ENCODE assay signal across 19 cellular contexts in genomic region chr3:23242106-23242505, GRCh38.
"Had no signal": no experiment of that assay in that cellular context is flagged by ENCODE, and none has a peak within 500 bp of the region (broad histone marks: within the 10 kb centered on the region; RNA-seq: fewer than 3 reads in every experiment).

No MANE protein-coding gene starts in this region.

- H3K36me3 Mint-ChIP-seq: brain, natural killer cell, type B pancreatic cell had no signal

- H3K9me3 Mint-ChIP-seq: activated CD4-positive, alpha-beta T cell treated with anti-CD3 and anti-CD28 coated beads, Interleukin-2, amount 10 ng/mL, durations not matched to agents 24 days and 14 days; activated CD8-positive, alpha-beta T cell treated with anti-CD3 and anti-CD28 coated beads for 36 hours; activated naive CD4-positive, alpha-beta T cell treated with anti-CD3 and anti-CD28 coated beads for 36 hours; brain; natural killer cell; stimulated activated naive CD8-positive, alpha-beta T cell treated with anti-CD3 and anti-CD28 coated beads, Interleukin-15, Interleukin-2, amounts not matched to agents 100 ng/mL and 50 ng/mL, for 24 hours; type B pancreatic cell had no signal

- H3K27ac Mint-ChIP-seq: activated CD4-positive, alpha-beta T cell treated with anti-CD3 and anti-CD28 coated beads, Interleukin-2, amount 10 ng/mL, durations not matched to agents 24 days and 14 days; activated CD8-positive, alpha-beta T cell treated with anti-CD3 and anti-CD28 coated beads for 36 hours; activated naive CD4-positive, alpha-beta T cell treated with anti-CD3 and anti-CD28 coated beads for 36 hours; brain; natural killer cell; stimulated activated naive CD8-positive, alpha-beta T cell treated with anti-CD3 and anti-CD28 coated beads, Interleukin-15, Interleukin-2, amounts not matched to agents 100 ng/mL and 50 ng/mL, for 24 hours; T-helper 17 cell; type B pancreatic cell had no signal

- H3K4me1 Mint-ChIP-seq: activated CD4-positive, alpha-beta T cell treated with anti-CD3 and anti-CD28 coated beads, Interleukin-2, amount 10 ng/mL, durations not matched to agents 24 days and 14 days; natural killer cell; T-helper 17 cell had no signal

- DNase-seq: activated CD4-positive, alpha-beta T cell treated with anti-CD3 and anti-CD28 coated beads, Interleukin-2, amount 10 ng/mL, durations not matched to agents 24 days and 14 days; activated CD8-positive, alpha-beta T cell treated with anti-CD3 and anti-CD28 coated beads for 36 hours; activated naive CD4-positive, alpha-beta T cell treated with anti-CD3 and anti-CD28 coated beads for 36 hours; activated T-cell treated with anti-CD3 and anti-CD28 coated beads, Interleukin-2, amount 50 U/mL, for 1 hour; cerebellar nuclear complex; effector CD8-positive, alpha-beta T cell; lower lobe of right lung; natural killer cell; ovary; right lobe of liver; small intestine; stimulated activated CD4-positive, alpha-beta T cell treated with anti-CD3 and anti-CD28 coated beads, Interleukin-15, amount 100 ng/mL, for 24 hours; stimulated activated CD4-positive, alpha-beta T cell treated with anti-CD3 and anti-CD28 coated beads, Interleukin-2, amount 100 ng/mL, for 48 hours; T-helper 17 cell had no signal

- H3K4me3 ChIP-seq: hepatocyte, lower lobe of right lung, ovary, right lobe of liver, suprapubic skin had no signal

- H3K27me3 Mint-ChIP-seq: activated CD4-positive, alpha-beta T cell treated with anti-CD3 and anti-CD28 coated beads, Interleukin-2, amount 10 ng/mL, durations not matched to agents 24 days and 14 days; activated CD8-positive, alpha-beta T cell treated with anti-CD3 and anti-CD28 coated beads for 36 hours; brain; stimulated activated naive CD8-positive, alpha-beta T cell treated with anti-CD3 and anti-CD28 coated beads, Interleukin-15, Interleukin-2, amounts not matched to agents 100 ng/mL and 50 ng/mL, for 24 hours; T-helper 17 cell; type B pancreatic cell had no signal

- H3K4me3 Mint-ChIP-seq: activated CD4-positive, alpha-beta T cell treated with anti-CD3 and anti-CD28 coated beads, Interleukin-2, amount 10 ng/mL, durations not matched to agents 24 days and 14 days; activated CD8-positive, alpha-beta T cell treated with anti-CD3 and anti-CD28 coated beads for 36 hours; activated naive CD4-positive, alpha-beta T cell treated with anti-CD3 and anti-CD28 coated beads for 36 hours; brain; natural killer cell; stimulated activated naive CD8-positive, alpha-beta T cell treated with anti-CD3 and anti-CD28 coated beads, Interleukin-15, Interleukin-2, amounts not matched to agents 100 ng/mL and 50 ng/mL, for 24 hours; T-helper 17 cell; type B pancreatic cell had no signal

- ATAC-seq: activated CD8-positive, alpha-beta T cell treated with anti-CD3 and anti-CD28 coated beads for 36 hours; lower lobe of right lung; natural killer cell; T-helper 17 cell had no signal
